ENCODE assay signal across 1 cellular context in genomic region chr17:42288078-42288984, GRCh38.
A peak's percentile ranks its signal among the peaks of the same experiment; 100 is the strongest.
TF ChIP-seq lines count a peak whose summit lies in the region.

STAT5A (plus strand) TSS chr17:42288498; CDS start chr17:42289412, 914 bp downstream.

TF ChIP-seq in GM12878, 131 proteins besides CTCF, POLR2A, EP300 and RAD21 (continued from another document and continues in another):
- TF ChIP-seq ZNF592 (IDR thresholded peaks at IDR 0.05) (no peak), IRF4 (IDR thresholded peaks at IDR 0.05; ENCODE audit: low read depth, low read length) (no peak), RB1 (IDR thresholded peaks at IDR 0.05; ENCODE audit: borderline replicate concordance) (no peak), PAX8 (IDR thresholded peaks at IDR 0.05) (no peak), NFIC (IDR thresholded peaks at IDR 0.05; ENCODE audit: low read depth, low read length) (no peak), SMAD5 (IDR thresholded peaks at IDR 0.05; ENCODE audit: low read depth) (no peak), EGR1 (IDR thresholded peaks at IDR 0.05; ENCODE audit: borderline replicate concordance in 1 of 2, low read depth in 2 of 2, low read length in 2 of 2) (peak in 1 of 2 experiments; percentile 3; a peak in 1 of 3 replicates), SREBF1 (IDR thresholded peaks at IDR 0.05; ENCODE audit: low read length) (no peak), TCF12 (IDR thresholded peaks at IDR 0.05; ENCODE audit: low read depth, low read length) (0 out of 2 replicates have a peak, but pooled peaks have one; percentile 12), FOXK2 (IDR thresholded peaks at IDR 0.05) (no peak), GATAD2B (conservative IDR thresholded peaks at IDR 0.05; ENCODE audit: low read depth) (peak; percentile 75), SUPT20H (IDR thresholded peaks at IDR 0.05; ENCODE audit: borderline replicate concordance, control insufficient read depth, low read depth, low read length) (no peak), BCL11A (IDR thresholded peaks at IDR 0.05; ENCODE audit: low read depth, low read length) (no peak), GABPA (IDR thresholded peaks at IDR 0.05; ENCODE audit: low read depth) (no peak), RBBP5 (conservative IDR thresholded peaks at IDR 0.05) (no peak), POLR2AphosphoS2 (IDR thresholded peaks at IDR 0.05; ENCODE audit: low read depth, low read length) (no peak), TCF7 (IDR thresholded peaks at IDR 0.05; ENCODE audit: borderline replicate concordance) (no peak), ZNF384 (IDR thresholded peaks at IDR 0.05; ENCODE audit: borderline replicate concordance, low read depth, low read length) (no peak), FOS (IDR thresholded peaks at IDR 0.05; ENCODE audit: borderline replicate concordance, extremely low read depth, insufficient read length) (no peak), HDGF (IDR thresholded peaks at IDR 0.05) (no peak), ZBTB40 (IDR thresholded peaks at IDR 0.05; ENCODE audit: borderline replicate concordance) (no peak), MYC (IDR thresholded peaks at IDR 0.05; ENCODE audit: insufficient read depth, insufficient read length, insufficient replicate concordance, low read length, severe bottlenecking) (no peak), CBX5 (IDR thresholded peaks at IDR 0.05; ENCODE audit: low read depth) (no peak), ZBTB33 (IDR thresholded peaks at IDR 0.05) (no peak), HSF1 (IDR thresholded peaks at IDR 0.05; ENCODE audit: low read depth, low read length) (no peak), PRDM15 (CRISPR knock-in tag; IDR thresholded peaks at IDR 0.05) (no peak), KLF5 (IDR thresholded peaks at IDR 0.05; ENCODE audit: partially characterized antibody) (no peak), POU2F2 (IDR thresholded peaks at IDR 0.05; ENCODE audit: borderline replicate concordance, low read depth, low read length) (no peak), ZBTB11 (CRISPR knock-in tag; IDR thresholded peaks at IDR 0.05) (no peak), E2F8 (IDR thresholded peaks at IDR 0.05; ENCODE audit: low read depth, partially characterized antibody) (no peak), SIN3A (IDR thresholded peaks at IDR 0.05; ENCODE audit: low read depth, low read length) (peak; percentile 36; the same call in 1 of the 2 replicates), MXI1 (IDR thresholded peaks at IDR 0.05; ENCODE audit: low read depth, low read length) (peak; percentile 55; the same call in 1 of the 2 replicates)
